1 cellular context compared by ENCODE assay signal in genomic region chr2:239349448-239350135, GRCh38.
TF ChIP-seq lines count a peak whose summit lies in the region.

No MANE protein-coding gene starts in this region.

TF ChIP-seq in HepG2, 621 proteins besides CTCF, POLR2A, EP300 and RAD21:
- TF ChIP-seq MTA1 (CRISPR knock-in tag; IDR thresholded peaks at IDR 0.05; ENCODE audit: borderline replicate concordance) (0 out of 2 replicates have a peak, but pooled peaks have one; percentile 28), ZNF281 (CRISPR knock-in tag; IDR thresholded peaks at IDR 0.05; ENCODE audit: borderline replicate concordance) (no peak), HOXA3 (CRISPR knock-in tag; IDR thresholded peaks at IDR 0.05) (no peak), RCOR2 (CRISPR knock-in tag; IDR thresholded peaks at IDR 0.05) (no peak), KLF13 (CRISPR knock-in tag; IDR thresholded peaks at IDR 0.05) (no peak), ZNF33A (CRISPR knock-in tag; IDR thresholded peaks at IDR 0.05; ENCODE audit: borderline replicate concordance) (no peak), ZBTB38 (CRISPR knock-in tag; IDR thresholded peaks at IDR 0.05) (no peak), MED1 (CRISPR knock-in tag; IDR thresholded peaks at IDR 0.05) (no peak)
